ENCODE assay signal across 8 cellular contexts in the genomic region with DNA sequence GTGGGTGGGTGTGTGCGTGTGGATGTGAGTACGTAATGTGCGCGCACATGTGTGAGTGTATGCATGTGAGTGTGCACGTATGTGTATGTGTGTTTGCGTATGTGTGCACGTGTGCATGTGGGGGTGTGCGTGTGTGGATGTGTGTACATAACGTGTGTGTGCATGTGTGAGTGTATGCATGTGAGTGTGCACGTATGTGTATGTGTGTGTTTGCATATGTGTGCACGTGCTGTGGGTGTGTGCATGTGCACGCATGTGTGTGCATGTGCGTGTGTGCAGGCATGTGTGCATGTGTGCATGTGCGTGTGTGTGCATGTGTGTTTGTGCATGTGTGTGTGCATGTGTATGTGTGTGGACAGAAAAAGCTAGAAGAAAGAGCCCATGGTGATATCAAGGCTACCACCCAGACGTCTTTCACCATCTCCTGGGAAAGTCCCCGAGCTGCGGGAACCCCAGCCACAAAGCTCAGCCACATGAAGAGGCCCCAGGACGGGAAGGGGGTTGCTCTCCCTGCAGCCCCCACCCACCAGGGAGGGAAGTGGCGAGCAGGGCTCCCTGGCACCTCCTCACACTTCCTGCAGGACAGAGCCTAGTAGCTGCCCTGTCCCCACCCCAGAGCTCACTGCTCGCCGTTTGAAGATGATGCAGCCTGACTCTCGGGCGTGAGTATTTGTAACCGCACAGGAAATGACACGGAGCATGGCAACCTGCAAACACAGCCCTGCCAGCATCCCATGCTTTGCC.
DNase-seq lines count a peak whose midpoint lies in the region; ATAC-seq and TF ChIP-seq lines count a peak whose summit lies in the region.

No MANE protein-coding gene starts in this region.

- TF ChIP-seq EP300 in suprapubic skin (IDR thresholded peaks at IDR 0.05), result no peak

- H3K27ac ChIP-seq in BLaER1, result peak overlapping the region; percentile 73
- H3K27ac ChIP-seq in suprapubic skin, result no peak overlapping the region

- peaks cover 3% of the 10 kb centered on the region for H3K36me3 Mint-ChIP-seq in activated CD4-positive, alpha-beta T cell treated with anti-CD3 and anti-CD28 coated beads for 36 hours (ENCODE audit: low read depth)
- H3K36me3 Mint-ChIP-seq in nephron (ENCODE audit: low read depth), result peaks cover 13% of the 10 kb centered on the region

- H3K27me3 Mint-ChIP-seq in activated CD4-positive, alpha-beta T cell treated with anti-CD3 and anti-CD28 coated beads for 36 hours, result peaks cover 4% of the 10 kb centered on the region
- peaks cover 26% of the 10 kb centered on the region for H3K27me3 Mint-ChIP-seq in nephron (ENCODE audit: low read depth)

- 77% methylated on average over 19 of the region's 25 CpGs for WGBS in suprapubic skin

- no peaks in the 10 kb centered on the region for H4K20me1 ChIP-seq in BLaER1

- H3K4me3 ChIP-seq in BLaER1 (peak overlapping the region; percentile 48; the same call in 1 of the 2 replicates), suprapubic skin (no peak overlapping the region)

- peak overlapping the region; percentile 6 for H3K4me3 Mint-ChIP-seq in activated CD4-positive, alpha-beta T cell treated with anti-CD3 and anti-CD28 coated beads for 36 hours
- H3K4me3 Mint-ChIP-seq in nephron, result peak overlapping the region in 2 of 3 experiments; percentile 4 to 41

- H3K9ac ChIP-seq in BLaER1, result peak overlapping the region; percentile 35; the same call in 1 of the 2 replicates

- H3K36me3 ChIP-seq in BLaER1 (peaks cover 7% of the 10 kb centered on the region; the same call in 1 of the 2 replicates), suprapubic skin (no peaks in the 10 kb centered on the region)

- POLR2A ChIA-PET in activated CD4-positive, alpha-beta T cell treated with anti-CD3 and anti-CD28 coated beads for 36 hours (lab: Charles Lee), result no interaction called here

- peaks cover 12% of the 10 kb centered on the region for H3K9me3 Mint-ChIP-seq in activated CD4-positive, alpha-beta T cell treated with anti-CD3 and anti-CD28 coated beads for 36 hours (ENCODE audit: low read depth)
- peaks cover 13% of the 10 kb centered on the region for H3K9me3 Mint-ChIP-seq in nephron

- H3K4me1 ChIP-seq in BLaER1 (peaks cover 51% of the 10 kb centered on the region), suprapubic skin (peaks cover 7% of the 10 kb centered on the region)

- CTCF ChIA-PET in activated CD4-positive, alpha-beta T cell treated with anti-CD3 and anti-CD28 coated beads for 36 hours (lab: Charles Lee), result no interaction called here

- intact Hi-C loops in activated CD4-positive, alpha-beta T cell treated with anti-CD3 and anti-CD28 coated beads for 36 hours (cut with DNase I, micrococcal nuclease), result loop anchor here (1.0 to 10.0 kb wide), 6 partner anchors 108 to 1664 kb away; partner anchors contain the start of genes CDKN2AIP (in 1 of the 2) and DCTD (in 1 of the 2)

- H3K4me2 ChIP-seq in BLaER1, result peak overlapping the region; percentile 92

- TF ChIP-seq CTCF in nephron (IDR thresholded peaks at IDR 0.05; ENCODE audit: unreplicated experiment in 3 of 3) (no peak), suprapubic skin (IDR thresholded peaks at IDR 0.05) (no peak)

- peak; percentile 81 for DNase-seq in activated CD4-positive, alpha-beta T cell treated with anti-CD3 and anti-CD28 coated beads for 36 hours
- DNase-seq in suprapubic skin (ENCODE audit: low spot score in 2 of 2), result no peak
- DNase-seq in inferior parietal cortex (ENCODE audit: extremely low spot score), result no peak
- DNase-seq in NCI-H526 treated with DMSO at 0.1 percent for 48 hours (lab: John Stamatoyannopoulos, UW), result no peak

- peak overlapping the region; percentile 20 for H3K27ac Mint-ChIP-seq in activated CD4-positive, alpha-beta T cell treated with anti-CD3 and anti-CD28 coated beads for 36 hours
- peak overlapping the region in 1 of 3 experiments; percentile 17 for H3K27ac Mint-ChIP-seq in nephron

- H3K27me3 ChIP-seq in BLaER1, result no peaks in the 10 kb centered on the region
- peaks cover 9% of the 10 kb centered on the region for H3K27me3 ChIP-seq in suprapubic skin

- ATAC-seq in GM19463 (IDR thresholded peaks at IDR 0.05; ENCODE audit: unreplicated experiment) (peak; percentile 84), HG03460 (IDR thresholded peaks at IDR 0.05; ENCODE audit: unreplicated experiment) (peak; percentile 82)
- ATAC-seq in activated CD4-positive, alpha-beta T cell treated with anti-CD3 and anti-CD28 coated beads for 36 hours, result peak; percentile 90

- H3K4me1 Mint-ChIP-seq in activated CD4-positive, alpha-beta T cell treated with anti-CD3 and anti-CD28 coated beads for 36 hours, result peaks cover 8% of the 10 kb centered on the region
- peaks cover 5% of the 10 kb centered on the region for H3K4me1 Mint-ChIP-seq in nephron

- no peak for TF ChIP-seq POLR2A in suprapubic skin (IDR thresholded peaks at IDR 0.05)

- peaks cover 38% of the 10 kb centered on the region for H3K9me3 ChIP-seq in BLaER1
- H3K9me3 ChIP-seq in suprapubic skin, result peaks cover 8% of the 10 kb centered on the region
